30 cellular contexts compared by ENCODE assay signal in the genomic region with DNA sequence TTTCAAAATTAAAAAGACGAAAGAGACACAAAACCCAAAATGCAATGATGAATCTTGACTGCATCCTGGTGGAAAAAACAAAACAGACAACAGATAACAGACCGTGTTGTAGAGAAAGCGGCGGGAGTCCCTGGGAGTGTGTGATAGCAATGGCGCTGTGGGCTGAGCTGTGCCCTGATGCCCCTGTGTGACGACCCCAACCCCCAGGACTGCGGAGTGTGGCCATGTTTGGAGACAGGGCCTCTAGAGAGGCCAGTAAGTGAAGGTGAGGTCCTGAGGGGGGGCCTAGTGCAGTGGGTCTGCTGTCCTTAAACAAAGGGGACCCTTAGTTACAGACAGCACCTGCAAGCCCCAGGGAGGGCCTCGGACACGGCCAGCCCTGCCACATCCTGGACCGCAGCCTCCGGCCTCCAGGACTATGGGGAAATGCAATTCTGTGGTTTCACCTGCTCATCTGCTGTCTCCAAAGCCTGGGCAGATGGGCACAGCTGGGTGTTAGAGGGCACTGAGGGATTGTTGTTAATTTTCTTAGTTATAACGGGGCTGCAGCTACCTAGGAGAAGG.
DNase-seq lines count a peak whose midpoint lies in the region; ATAC-seq and TF ChIP-seq lines count a peak whose summit lies in the region.
"Had no signal": no experiment of that assay in that cellular context is flagged by ENCODE, and none has a peak within 500 bp of the region (broad histone marks: within the 10 kb centered on the region; RNA-seq: fewer than 3 reads in every experiment).

No MANE protein-coding gene starts in this region.

- no peak for ATAC-seq in CD4-positive, alpha-beta T cell (ENCODE audit: poor library complexity)
- no peak for ATAC-seq in WTC11
- ATAC-seq: A549; esophagus mucosa; HepG2; stimulated activated effector memory CD8-positive, alpha-beta T cell treated with anti-CD3 and anti-CD28 coated beads, Interleukin-12 subunit alpha, Interleukin-12 subunit beta, amount 100 ng/mL, for 72 hours had no signal

- intact Hi-C loops in CD4-positive, alpha-beta T cell (cut with DNase I, micrococcal nuclease) = loop anchor here in 1 of 2 experiments (5.0 kb wide), 1 partner anchor 53 kb away; no protein-coding TSS in a partner anchor

- POLR2A ChIA-PET in CD4-positive, alpha-beta T cell (lab: Charles Lee) = interaction anchor here (1.3 to 2.6 kb wide), 3 partner anchors 9 to 12 kb away, joined by 4 to 38 read pairs (median 4); no protein-coding TSS in a partner anchor
- POLR2A ChIA-PET in WTC11 (lab: Charles Lee) = no interaction called here

- TF ChIP-seq CTCF in CD4-positive, alpha-beta T cell (IDR thresholded peaks at IDR 0.05) = no peak
- no peak for TF ChIP-seq CTCF in WTC11 (IDR thresholded peaks at IDR 0.05)
- TF ChIP-seq CTCF in neural progenitor cell (IDR thresholded peaks at IDR 0.05) = no peak

- peaks cover 73% of the 10 kb centered on the region for H3K27me3 Mint-ChIP-seq in activated naive CD4-positive, alpha-beta T cell treated with anti-CD3 and anti-CD28 coated beads, Interleukin-2, amount 10 ng/mL, durations not matched to agents 7 days and 5 days
- H3K27me3 Mint-ChIP-seq in CD4-positive, alpha-beta T cell = no peaks in the 10 kb centered on the region
- H3K27me3 Mint-ChIP-seq in WTC11 (ENCODE audit: low read depth) (peaks cover 67% of the 10 kb centered on the region), neural progenitor cell (ENCODE audit: insufficient read depth, low read depth) (peaks cover 6% of the 10 kb centered on the region)
- H3K27me3 Mint-ChIP-seq: type B pancreatic cell had no signal

- H3K9me3 ChIP-seq in CD4-positive, alpha-beta T cell (ENCODE audit: control insufficient read depth, low read length) = no peaks in the 10 kb centered on the region
- H3K9me3 ChIP-seq in neural progenitor cell (ENCODE audit: low read depth) = no peaks in the 10 kb centered on the region
- H3K9me3 ChIP-seq: A549, SK-N-SH had no signal

- no peaks in the 10 kb centered on the region for H3K4me1 ChIP-seq in neural progenitor cell
- H3K4me1 ChIP-seq: A549, parathyroid adenoma had no signal

- H3K27me3 ChIP-seq in CD4-positive, alpha-beta T cell (ENCODE audit: control insufficient read depth, insufficient read depth, low read length) = no peaks in the 10 kb centered on the region
- H3K27me3 ChIP-seq in neural progenitor cell = peaks cover 23% of the 10 kb centered on the region

- no peaks in the 10 kb centered on the region for H3F3A ChIP-seq in neural progenitor cell (ENCODE audit: low read depth)

- no peaks in the 10 kb centered on the region for H3K79me2 ChIP-seq in neural progenitor cell (ENCODE audit: low read depth)
- H3K79me2 ChIP-seq: parathyroid adenoma had no signal

- H3K4me2 ChIP-seq in neural progenitor cell = no peak overlapping the region
- H3K4me2 ChIP-seq: A549, SK-N-SH had no signal

- H3K4me3 Mint-ChIP-seq in activated naive CD4-positive, alpha-beta T cell treated with anti-CD3 and anti-CD28 coated beads, Interleukin-2, amount 10 ng/mL, durations not matched to agents 7 days and 5 days = peak overlapping the region; percentile 27
- H3K4me3 Mint-ChIP-seq in CD4-positive, alpha-beta T cell = peak overlapping the region; percentile 52
- H3K4me3 Mint-ChIP-seq in WTC11 (no peak overlapping the region), neural progenitor cell (peak overlapping the region; percentile 0)
- H3K4me3 Mint-ChIP-seq: activated CD4-positive, alpha-beta T cell treated with anti-CD3 and anti-CD28 coated beads, Interleukin-2, amount 10 ng/mL, durations not matched to agents 24 days and 14 days; T-helper 2 cell treated with Interferon-gamma antibody and Interleukin-4, amounts not matched to agents 5 μg/mL and 100 μg/mL, for 36 hours; type B pancreatic cell had no signal

- H3K36me3 Mint-ChIP-seq in activated naive CD4-positive, alpha-beta T cell treated with anti-CD3 and anti-CD28 coated beads, Interleukin-2, amount 10 ng/mL, durations not matched to agents 7 days and 5 days = peaks cover 4% of the 10 kb centered on the region
- H3K36me3 Mint-ChIP-seq in CD4-positive, alpha-beta T cell (ENCODE audit: low read depth) = peaks cover 5% of the 10 kb centered on the region
- H3K36me3 Mint-ChIP-seq in WTC11 (peaks cover 17% of the 10 kb centered on the region), neural progenitor cell (peaks cover 47% of the 10 kb centered on the region)
- H3K36me3 Mint-ChIP-seq: stimulated activated effector memory CD8-positive, alpha-beta T cell treated with anti-CD3 and anti-CD28 coated beads, Interleukin-12 subunit alpha, Interleukin-12 subunit beta, amount 100 ng/mL, for 72 hours; type B pancreatic cell had no signal

- no peaks in the 10 kb centered on the region for H3K36me3 ChIP-seq in neural progenitor cell

- no peak overlapping the region for H3K4me3 ChIP-seq in neural progenitor cell
- H3K4me3 ChIP-seq: A549 had no signal

- H3K27ac Mint-ChIP-seq in activated naive CD4-positive, alpha-beta T cell treated with anti-CD3 and anti-CD28 coated beads, Interleukin-2, amount 10 ng/mL, durations not matched to agents 7 days and 5 days = peak overlapping the region; percentile 3
- peak overlapping the region; percentile 61 for H3K27ac Mint-ChIP-seq in CD4-positive, alpha-beta T cell
- H3K27ac Mint-ChIP-seq in WTC11 (no peak overlapping the region), neural progenitor cell (no peak overlapping the region)
- H3K27ac Mint-ChIP-seq: activated CD4-positive, alpha-beta T cell treated with anti-CD3 and anti-CD28 coated beads, Interleukin-2, amount 10 ng/mL, durations not matched to agents 24 days and 14 days; endodermal cell; memory B cell; stimulated activated effector memory CD8-positive, alpha-beta T cell treated with anti-CD3 and anti-CD28 coated beads, Interleukin-12 subunit alpha, Interleukin-12 subunit beta, amount 100 ng/mL, for 72 hours; T-helper 2 cell treated with Interferon-gamma antibody and Interleukin-4, amounts not matched to agents 5 μg/mL and 100 μg/mL, for 36 hours; type B pancreatic cell had no signal

- no peaks in the 10 kb centered on the region for H4K20me1 ChIP-seq in neural progenitor cell (ENCODE audit: low read depth)

- peaks cover 26% of the 10 kb centered on the region for H3K4me1 Mint-ChIP-seq in activated naive CD4-positive, alpha-beta T cell treated with anti-CD3 and anti-CD28 coated beads, Interleukin-2, amount 10 ng/mL, durations not matched to agents 7 days and 5 days
- H3K4me1 Mint-ChIP-seq in CD4-positive, alpha-beta T cell (ENCODE audit: low read depth) = peaks cover 33% of the 10 kb centered on the region
- H3K4me1 Mint-ChIP-seq in WTC11 = no peaks in the 10 kb centered on the region
- H3K4me1 Mint-ChIP-seq in neural progenitor cell = peaks cover 3% of the 10 kb centered on the region
- H3K4me1 Mint-ChIP-seq: endodermal cell had no signal

- no peaks in the 10 kb centered on the region for H3K9me3 Mint-ChIP-seq in activated naive CD4-positive, alpha-beta T cell treated with anti-CD3 and anti-CD28 coated beads, Interleukin-2, amount 10 ng/mL, durations not matched to agents 7 days and 5 days
- H3K9me3 Mint-ChIP-seq in CD4-positive, alpha-beta T cell = no peaks in the 10 kb centered on the region
- peaks cover 19% of the 10 kb centered on the region for H3K9me3 Mint-ChIP-seq in WTC11
- H3K9me3 Mint-ChIP-seq in neural progenitor cell = no peaks in the 10 kb centered on the region
- H3K9me3 Mint-ChIP-seq: activated CD4-positive, alpha-beta T cell treated with anti-CD3 and anti-CD28 coated beads, Interleukin-2, amount 10 ng/mL, durations not matched to agents 24 days and 14 days; stimulated activated effector memory CD8-positive, alpha-beta T cell treated with anti-CD3 and anti-CD28 coated beads, Interleukin-12 subunit alpha, Interleukin-12 subunit beta, amount 100 ng/mL, for 72 hours; T-helper 2 cell treated with Interferon-gamma antibody and Interleukin-4, amounts not matched to agents 5 μg/mL and 100 μg/mL, for 36 hours; type B pancreatic cell had no signal

- DNase-seq in activated naive CD4-positive, alpha-beta T cell treated with anti-CD3 and anti-CD28 coated beads, Interleukin-2, amount 10 ng/mL, durations not matched to agents 7 days and 5 days = no peak
- DNase-seq in activated naive CD4-positive, alpha-beta T cell treated with anti-CD3 and anti-CD28 coated beads, Interleukin-2, amount 50 U/mL, for 16 hours = no peak
- DNase-seq in CD4-positive, alpha-beta T cell = no peak
- DNase-seq in WTC11 (ENCODE audit: low spot score) (peak; percentile 2), neural progenitor cell (ENCODE audit: low spot score) (no peak), NCI-H1694 treated with DMSO at 0.1 percent for 48 hours (lab: John Stamatoyannopoulos, UW) (no peak), NCI-H2081 (lab: John Stamatoyannopoulos, UW) (no peak)
- DNase-seq in stimulated activated CD4-positive, alpha-beta T cell treated with anti-CD3 and anti-CD28 coated beads, Interleukin-4, amount 100 ng/mL, for 4 hours = no peak
- DNase-seq: activated CD4-positive, alpha-beta T cell treated with anti-CD3 and anti-CD28 coated beads, Interleukin-2, amount 10 ng/mL, durations not matched to agents 24 days and 14 days; activated T-cell treated with anti-CD3 and anti-CD28 coated beads, Interleukin-2, amount 50 U/mL, for 48 hours; AML-193; Calu3; cortex of kidney; foreskin melanocyte; NCI-H1105; NCI-H1930; NCI-H2227 treated with DMSO at 0.1 percent for 48 hours; NCI-H774; SK-N-SH; stimulated activated CD4-positive, alpha-beta T cell treated with anti-CD3 and anti-CD28 coated beads, Interleukin-12 subunit alpha, Interleukin-12 subunit beta, amount 100 ng/mL, for 4 hours; stimulated activated CD4-positive, alpha-beta T cell treated with anti-CD3 and anti-CD28 coated beads, Interleukin-4, amount 100 ng/mL, for 1 hour had no signal

- H2AFZ ChIP-seq in neural progenitor cell (replicated peaks) = no peak overlapping the region
- H2AFZ ChIP-seq: parathyroid adenoma had no signal

- CTCF ChIA-PET in activated naive CD4-positive, alpha-beta T cell treated with anti-CD3 and anti-CD28 coated beads, Interleukin-2, amount 10 ng/mL, durations not matched to agents 7 days and 5 days (lab: Charles Lee) = interaction anchor here (0.7 to 1.3 kb wide), 3 partner anchors 24 to 182 kb away, joined by 3 read pairs; no protein-coding TSS in a partner anchor
- CTCF ChIA-PET in CD4-positive, alpha-beta T cell (lab: Charles Lee) = no interaction called here
- CTCF ChIA-PET in WTC11 (lab: Charles Lee) = interaction anchor here (1.0 kb wide), 1 partner anchor 139 kb away, joined by 5 read pairs; no protein-coding TSS in a partner anchor

- H3K27ac ChIP-seq in CD4-positive, alpha-beta T cell (ENCODE audit: low read depth, low read length) = no peak overlapping the region
- H3K27ac ChIP-seq in neural progenitor cell = no peak overlapping the region
- H3K27ac ChIP-seq: A549, parathyroid adenoma had no signal

- H3K9ac ChIP-seq in neural progenitor cell = no peak overlapping the region
- H3K9ac ChIP-seq: parathyroid adenoma, SK-N-SH had no signal

TF ChIP-seq in WTC11, 78 proteins besides CTCF, POLR2A, EP300 and RAD21 (continues in another document):
- no peak for TF ChIP-seq NFYB (CRISPR knock-in tag; conservative IDR thresholded peaks at IDR 0.05; ENCODE audit: low read depth)

Comparison
In these comparisons a context has a peak if more than half of its experiments do, and no peak if none do; other contexts are left out.
1. H3K27ac Mint-ChIP-seq: peak in activated naive CD4-positive, alpha-beta T cell treated with anti-CD3 and anti-CD28 coated beads, Interleukin-2, amount 10 ng/mL, durations not matched to agents 7 days and 5 days (single experiment) and CD4-positive, alpha-beta T cell (single experiment); none in WTC11 (single experiment) and neural progenitor cell (single experiment).